8 cellular contexts compared by ENCODE assay signal in the genomic region with DNA sequence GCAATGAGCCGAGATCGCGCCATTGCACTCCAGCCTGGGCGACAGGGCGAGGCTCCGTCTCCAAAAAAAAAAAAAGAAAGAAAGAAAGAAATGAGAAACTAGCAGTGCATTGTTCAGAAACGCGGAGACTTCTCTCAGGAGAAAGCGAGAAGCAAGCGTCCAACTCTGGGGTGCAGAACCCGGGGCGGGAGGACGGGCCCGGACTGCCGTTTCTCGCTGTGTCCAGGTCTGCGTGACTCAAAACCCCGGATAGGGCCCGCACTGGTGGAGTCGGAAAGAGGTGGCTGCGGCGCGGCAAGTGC. TPM values are rescaled to one million over a fixed set of nuclear protein-coding genes. Genes with fewer than 3 reads are reported as not detected.
A peak's percentile ranks its signal among the peaks of the same experiment; 100 is the strongest.
DNase-seq lines count a peak whose midpoint lies in the region; ATAC-seq, FAIRE-seq and TF ChIP-seq lines count a peak whose summit lies in the region.

No MANE protein-coding gene starts in this region.

- peak overlapping the region; percentile 99 to 100 for H3K9ac ChIP-seq in K562 (ENCODE audit: insufficient read depth in 1 of 2, low read depth in 2 of 2, low read length in 2 of 2)

- CTCF ChIA-PET in K562 (lab: Yijun Ruan, JAX; ENCODE audit: low intra/inter-chr PET ratio) = no interaction called here

- no peak for ATAC-seq in activated T-cell treated with anti-CD3 and anti-CD28 coated beads, Interleukin-2, amount 50 U/mL, for 72 hours (replicated peaks in 1 of 2)
- ATAC-seq in K562 (no peak), lung (ENCODE audit: insufficient read depth, low FRiP score) (no peak), GM19467 (IDR thresholded peaks at IDR 0.05; ENCODE audit: unreplicated experiment) (no peak)

- H3K9me3 ChIP-seq in K562 (replicated peaks; ENCODE audit: control insufficient read depth, insufficient read depth, low read depth, low read length) (no peaks in the 10 kb centered on the region), lung (ENCODE audit: control insufficient read depth in 2 of 2, insufficient read depth in 1 of 2, low read length in 1 of 2) (no peaks in the 10 kb centered on the region), tibial nerve (no peaks in the 10 kb centered on the region)

- POLR2A ChIA-PET in K562 (lab: Yijun Ruan, JAX) = interaction anchor here (0.6 to 3.9 kb wide), 9 partner anchors 9 to 208 kb away, joined by 3 to 61 read pairs (median 3); partner anchors contain the start of genes FNDC10 and MRPL20

- intact Hi-C loops in K562 (cut with micrococcal nuclease) = loop anchor here (1.0 kb wide), 1 partner anchor 40 kb away; no protein-coding TSS in a partner anchor

- H3K27me3 ChIP-seq in K562 (ENCODE audit: control insufficient read depth in 2 of 2, insufficient read depth in 2 of 2, low read length in 2 of 2) = no peaks in the 10 kb centered on the region; a peak in 1 of 5 replicates
- H3K27me3 ChIP-seq in lung (ENCODE audit: control insufficient read depth, insufficient read depth) = no peaks in the 10 kb centered on the region
- no peaks in the 10 kb centered on the region for H3K27me3 ChIP-seq in tibial nerve

- peak overlapping the region; percentile 96 to 100 for H3K4me3 Mint-ChIP-seq in activated T-cell treated with anti-CD3 and anti-CD28 coated beads, Interleukin-2, amount 50 U/mL, for 72 hours

- peaks cover 9% of the 10 kb centered on the region; the same call in 2 of the 3 replicates for H3K36me3 ChIP-seq in K562 (ENCODE audit: control insufficient read depth, insufficient read depth, low read length)
- peaks cover 0 to 11% of the 10 kb centered on the region in 2 donors for H3K36me3 ChIP-seq in lung (ENCODE audit: control insufficient read depth in 2 of 2, insufficient read depth in 2 of 2, low read length in 2 of 2)
- H3K36me3 ChIP-seq in tibial nerve = peaks cover 0 to 26% (median 0%) of the 10 kb centered on the region in 3 donors

- WGBS in K562 (ENCODE audit: insufficient coverage, low coverage, missing lambda C conversion rate) = under 1% methylated on average over 19 of the region's 23 CpGs
- 0% methylated on average over 23 of the region's 23 CpGs for WGBS in lung, 2 donors
- 0% methylated on average over 16 to 23 of the region's 23 CpGs for WGBS in tibial nerve, 2 donors

- peaks cover 0 to 4% of the 10 kb centered on the region in 2 donors for H3K36me3 Mint-ChIP-seq in activated T-cell treated with anti-CD3 and anti-CD28 coated beads, Interleukin-2, amount 50 U/mL, for 72 hours (ENCODE audit: insufficient read depth in 2 of 2)

- TF ChIP-seq RAD21 in K562 (CRISPR knock-in tag; conservative IDR thresholded peaks at IDR 0.05 in 1 of 2, IDR thresholded peaks at IDR 0.05 in 1 of 2) = no peak

- DNase-seq in activated T-cell treated with anti-CD3 and anti-CD28 coated beads, Interleukin-2, amount 50 U/mL, for 72 hours = no peak
- DNase-seq in activated T-cell treated with anti-CD3 and anti-CD28 coated beads for 4 hours (no peak), K562 (ENCODE audit: extremely low read depth in 1 of 4, low spot score in 3 of 4) (no peak), lung (ENCODE audit: low spot score) (no peak), tibial nerve (ENCODE audit: low spot score in 2 of 2) (no peak), mesenteric fat pad (ENCODE audit: low spot score) (no peak), SIG-M5 (lab: John Stamatoyannopoulos, UW) (no peak)

- no peaks in the 10 kb centered on the region for H3K9me1 ChIP-seq in K562 (ENCODE audit: control insufficient read depth, insufficient read depth, low read length)

- in situ Hi-C loops in K562 (cut with MboI) = no loop called here

- H3K9me3 Mint-ChIP-seq in activated T-cell treated with anti-CD3 and anti-CD28 coated beads, Interleukin-2, amount 50 U/mL, for 72 hours = no peaks in the 10 kb centered on the region

- H3K4me1 ChIP-seq in K562 (replicated peaks in 1 of 2; ENCODE audit: control insufficient read depth in 2 of 2, insufficient read depth in 2 of 2, low read length in 2 of 2) = peaks cover 20 to 65% of the 10 kb centered on the region in 2 experiments; a peak in 4 of 5 replicates
- H3K4me1 ChIP-seq in lung (ENCODE audit: control insufficient read depth in 2 of 2, insufficient read depth in 2 of 2, low read length in 2 of 2) = peaks cover 13% of the 10 kb centered on the region in 2 donors
- peaks cover 0 to 58% (median 28%) of the 10 kb centered on the region in 4 donors for H3K4me1 ChIP-seq in tibial nerve

- peak overlapping the region; percentile 87 for H3K4me3 ChIP-seq in K562
- H3K4me3 ChIP-seq in lung = peak overlapping the region; percentile 47
- H3K4me3 ChIP-seq in tibial nerve = peak overlapping the region; percentile 91 to 99 (median 94)

- peaks cover 31% of the 10 kb centered on the region for H3K79me2 ChIP-seq in K562 (ENCODE audit: control insufficient read depth, insufficient read depth, low read length)

- FAIRE-seq in K562 (lab: Jason Lieb, UNC) = no peak

- peak overlapping the region; percentile 99 for H3K27ac ChIP-seq in K562 (ENCODE audit: extremely low read depth, low read depth, low read length)
- peak overlapping the region; percentile 84 to 100 for H3K27ac ChIP-seq in lung (ENCODE audit: low read depth in 1 of 2, low read length in 1 of 2)
- peak overlapping the region; percentile 99 to 100 (median 100) for H3K27ac ChIP-seq in tibial nerve

- peak overlapping the region; percentile 94 for H3K4me2 ChIP-seq in K562 (ENCODE audit: insufficient read depth, low read length)

- 0 out of 2 replicates have a peak, but pooled peaks cover 17% of the 10 kb centered on the region for H4K20me1 ChIP-seq in K562 (replicated peaks; ENCODE audit: control insufficient read depth, insufficient read depth, low read length)

- no peaks in the 10 kb centered on the region for H3K27me3 Mint-ChIP-seq in activated T-cell treated with anti-CD3 and anti-CD28 coated beads, Interleukin-2, amount 50 U/mL, for 72 hours (ENCODE audit: low read depth)

- peak overlapping the region; percentile 97 for H3K27ac Mint-ChIP-seq in activated T-cell treated with anti-CD3 and anti-CD28 coated beads, Interleukin-2, amount 50 U/mL, for 72 hours

- H2AFZ ChIP-seq in K562 (ENCODE audit: low read depth, low read length) = peak overlapping the region; percentile 60

- TF ChIP-seq POLR2A in K562 (conservative IDR thresholded peaks at IDR 0.05) (no peak), tibial nerve (IDR thresholded peaks at IDR 0.05) (no peak)

- no peak for TF ChIP-seq CTCF in K562 (IDR thresholded peaks at IDR 0.05 in 2 of 3, conservative IDR thresholded peaks at IDR 0.05 in 1 of 3; ENCODE audit: insufficient read depth in 2 of 3, low read depth in 1 of 3, low read length in 3 of 3)
- no peak for TF ChIP-seq CTCF in lung (IDR thresholded peaks at IDR 0.05; ENCODE audit: control extremely low read depth, extremely low read depth)
- TF ChIP-seq CTCF in tibial nerve (IDR thresholded peaks at IDR 0.05) = no peak

- TF ChIP-seq EP300 in K562 (IDR thresholded peaks at IDR 0.05; ENCODE audit: low read length) (no peak), tibial nerve (IDR thresholded peaks at IDR 0.05) (no peak)

- BruUV-seq in K562 (replicated peaks; lab: Mats Ljungman, UMichigan) = no TSS peak

- peaks cover 19% of the 10 kb centered on the region for H3K4me1 Mint-ChIP-seq in activated T-cell treated with anti-CD3 and anti-CD28 coated beads, Interleukin-2, amount 50 U/mL, for 72 hours (ENCODE audit: low read depth)

RNA-seq across cellular contexts. Expression of gene MIB2, which starts 0.4 kb away (rescaled TPM):
- 10 to 100 TPM; 68.6 to 78.6 TPM for total RNA-seq in activated T-cell treated with anti-CD3 and anti-CD28 coated beads, Interleukin-2, amount 50 U/mL, for 72 hours
- total RNA-seq in K562 (2011; cell fraction: chromatin; rRNA removed; ENCODE audit: low replicate concordance) = 59.7 and 195 TPM in 2 replicates
- total RNA-seq in K562 (2011; cell fraction: nucleolus; rRNA removed) = 141 and 146 TPM in 2 replicates
- 57.8 and 65.2 TPM in 2 replicates for total RNA-seq in K562 (2011; cell fraction: nucleoplasm; rRNA removed)
- total RNA-seq in K562 (2014; rRNA removed) = 13.1 and 18.6 TPM in 2 replicates
- 0.48 and 0.62 TPM in 2 replicates for total RNA-seq in K562 (2014; rRNA removed; fragmentation: Illumina TruSeq; extraction: Trizol)
- 3.1 and 4.9 TPM in 2 replicates for total RNA-seq in K562 (2015; rRNA removed; fragmentation: Illumina TruSeq; extraction: Trizol)
- 17.0 and 17.2 TPM in 2 replicates for total RNA-seq in K562 (2021)
- 6.6 and 10.1 TPM in 2 replicates for polyA plus RNA-seq in K562 (2011; rRNA removed)
- polyA plus RNA-seq in K562 (2011; cell fraction: cytosol; rRNA removed) = 9.9 and 25.0 TPM in 2 replicates
- 105 and 181 TPM in 2 replicates for polyA plus RNA-seq in K562 (2011; cell fraction: nucleus; rRNA removed)
- polyA plus RNA-seq in K562 (2012) = 16.8 and 55.2 TPM in 2 replicates
- 0.80 and 1.4 TPM in 2 replicates for polyA plus RNA-seq in K562 (2014; fragmentation: Illumina TruSeq; extraction: Trizol)
- polyA plus RNA-seq in K562 (2014; fragmentation: Nextera tagmentation; extraction: Ambion mirVana) = under 1 TPM in 1 of 2 experiments, not detected in 1; 0.04 TPM
- polyA plus RNA-seq in K562 (2014; rRNA removed) = 12.0 and 16.8 TPM in 2 replicates
- polyA minus RNA-seq in K562 (2011; rRNA and poly(A)+ RNA removed) = 4.4 and 5.2 TPM in 2 replicates
- polyA minus RNA-seq in K562 (2011; cell fraction: cytosol; rRNA and poly(A)+ RNA removed) = 7.8 and 14.8 TPM in 2 replicates
- polyA minus RNA-seq in K562 (2011; cell fraction: nucleus; rRNA and poly(A)+ RNA removed) = 40.3 and 45.4 TPM in 2 replicates
- 10 to 100 TPM; 41.6 to 60.0 TPM for total RNA-seq in lung
- polyA plus RNA-seq in lung = 10 to 100 TPM; 35.5 to 80.5 TPM
- 100 to 1,000 TPM in 1 of 4 donors, 10 to 100 TPM in 3; 50.5 to 108 (median 98.6) TPM for total RNA-seq in tibial nerve
- total RNA-seq in mesenteric fat pad = 37.9 TPM

RNA-seq across cellular contexts. Expression of gene FNDC10, which starts 15.0 kb away (rescaled TPM):
- 1 to 10 TPM in 1 of 2 donors, under 1 TPM in 1; 1.00 to 1.5 TPM for total RNA-seq in activated T-cell treated with anti-CD3 and anti-CD28 coated beads, Interleukin-2, amount 50 U/mL, for 72 hours
- 0.83 and 3.0 TPM in 2 replicates for total RNA-seq in K562 (2011; cell fraction: chromatin; rRNA removed; ENCODE audit: low replicate concordance)
- 3.7 and 4.7 TPM in 2 replicates for total RNA-seq in K562 (2011; cell fraction: nucleolus; rRNA removed)
- 2.1 and 4.0 TPM in 2 replicates for total RNA-seq in K562 (2011; cell fraction: nucleoplasm; rRNA removed)
- 2.2 and 3.1 TPM in 2 replicates for total RNA-seq in K562 (2014; rRNA removed)
- total RNA-seq in K562 (2014; rRNA removed; fragmentation: Illumina TruSeq; extraction: Trizol) = 0.29 TPM in 1 of 2 replicates, not detected in the other
- total RNA-seq in K562 (2015; rRNA removed; fragmentation: Illumina TruSeq; extraction: Trizol) = 2.9 and 3.8 TPM in 2 replicates
- total RNA-seq in K562 (2021) = 6.3 and 7.7 TPM in 2 replicates
- polyA plus RNA-seq in K562 (2011; rRNA removed) = 1.4 and 2.3 TPM in 2 replicates
- polyA plus RNA-seq in K562 (2011; cell fraction: cytosol; rRNA removed) = 4.3 and 18.6 TPM in 2 replicates
- polyA plus RNA-seq in K562 (2011; cell fraction: nucleus; rRNA removed) = 2.5 and 5.4 TPM in 2 replicates
- polyA plus RNA-seq in K562 (2012) = 6.7 and 7.8 TPM in 2 replicates
- 1.6 and 4.4 TPM in 2 replicates for polyA plus RNA-seq in K562 (2014; fragmentation: Illumina TruSeq; extraction: Trizol)
- polyA plus RNA-seq in K562 (2014; fragmentation: Nextera tagmentation; extraction: Ambion mirVana) = under 1 TPM; 0.08 to 0.11 TPM
- 3.2 and 5.5 TPM in 2 replicates for polyA plus RNA-seq in K562 (2014; rRNA removed)
- polyA minus RNA-seq in K562 (2011; rRNA and poly(A)+ RNA removed) = 0.45 and 1.0 TPM in 2 replicates
- polyA minus RNA-seq in K562 (2011; cell fraction: cytosol; rRNA and poly(A)+ RNA removed) = 7.0 and 9.5 TPM in 2 replicates
- 2.7 and 3.0 TPM in 2 replicates for polyA minus RNA-seq in K562 (2011; cell fraction: nucleus; rRNA and poly(A)+ RNA removed)
- total RNA-seq in lung = 10 to 100 TPM in 1 of 2 donors, under 1 TPM in 1; 0.40 to 12.8 TPM
- polyA plus RNA-seq in lung = 10 to 100 TPM in 1 of 2 donors, 1 to 10 TPM in 1; 2.5 to 10.7 TPM
- total RNA-seq in tibial nerve = 1 to 10 TPM; 1.4 to 3.0 (median 2.0) TPM
- 2.9 TPM for total RNA-seq in mesenteric fat pad

RNA-seq across cellular contexts. Expression of gene MMP23B, which starts 17.1 kb away (rescaled TPM):
- total RNA-seq in activated T-cell treated with anti-CD3 and anti-CD28 coated beads, Interleukin-2, amount 50 U/mL, for 72 hours = 1 to 10 TPM; 1.5 TPM
- 1.7 and 4.4 TPM in 2 replicates for total RNA-seq in K562 (2011; cell fraction: chromatin; rRNA removed; ENCODE audit: low replicate concordance)
- 4.9 and 5.5 TPM in 2 replicates for total RNA-seq in K562 (2011; cell fraction: nucleolus; rRNA removed)
- 1.3 and 2.1 TPM in 2 replicates for total RNA-seq in K562 (2011; cell fraction: nucleoplasm; rRNA removed)
- total RNA-seq in K562 (2014; rRNA removed) = 0.65 and 1.2 TPM in 2 replicates
- not detected in 2 replicates for total RNA-seq in K562 (2014; rRNA removed; fragmentation: Illumina TruSeq; extraction: Trizol)
- total RNA-seq in K562 (2015; rRNA removed; fragmentation: Illumina TruSeq; extraction: Trizol) = not detected in 2 replicates
- 0.38 and 1.3 TPM in 2 replicates for total RNA-seq in K562 (2021)
- 0.30 and 0.45 TPM in 2 replicates for polyA plus RNA-seq in K562 (2011; rRNA removed)
- 0.27 and 1.3 TPM in 2 replicates for polyA plus RNA-seq in K562 (2011; cell fraction: cytosol; rRNA removed)
- polyA plus RNA-seq in K562 (2011; cell fraction: nucleus; rRNA removed) = 2.7 and 9.6 TPM in 2 replicates
- 0.83 and 2.5 TPM in 2 replicates for polyA plus RNA-seq in K562 (2012)
- polyA plus RNA-seq in K562 (2014; fragmentation: Illumina TruSeq; extraction: Trizol) = not detected in 2 replicates
- not detected for polyA plus RNA-seq in K562 (2014; fragmentation: Nextera tagmentation; extraction: Ambion mirVana)
- 0.28 and 0.80 TPM in 2 replicates for polyA plus RNA-seq in K562 (2014; rRNA removed)
- not detected in 2 replicates for polyA minus RNA-seq in K562 (2011; rRNA and poly(A)+ RNA removed)
- polyA minus RNA-seq in K562 (2011; cell fraction: cytosol; rRNA and poly(A)+ RNA removed) = not detected in 2 replicates
- 0.44 and 2.0 TPM in 2 replicates for polyA minus RNA-seq in K562 (2011; cell fraction: nucleus; rRNA and poly(A)+ RNA removed)
- 10 to 100 TPM; 29.2 to 40.3 TPM for total RNA-seq in lung
- polyA plus RNA-seq in lung = 10 to 100 TPM; 14.1 to 15.0 TPM
- 1 to 10 TPM; 1.2 to 6.6 (median 3.8) TPM for total RNA-seq in tibial nerve
- 17.2 TPM for total RNA-seq in mesenteric fat pad

RNA-seq across cellular contexts. Expression of gene SSU72, which starts 40.2 kb away (rescaled TPM):
- total RNA-seq in activated T-cell treated with anti-CD3 and anti-CD28 coated beads, Interleukin-2, amount 50 U/mL, for 72 hours = 100 to 1,000 TPM; 138 to 167 TPM
- total RNA-seq in K562 (2011; cell fraction: chromatin; rRNA removed; ENCODE audit: low replicate concordance) = 158 and 318 TPM in 2 replicates
- 177 TPM in 2 replicates for total RNA-seq in K562 (2011; cell fraction: nucleolus; rRNA removed)
- 165 and 176 TPM in 2 replicates for total RNA-seq in K562 (2011; cell fraction: nucleoplasm; rRNA removed)
- 157 and 175 TPM in 2 replicates for total RNA-seq in K562 (2014; rRNA removed)
- total RNA-seq in K562 (2014; rRNA removed; fragmentation: Illumina TruSeq; extraction: Trizol) = 75.3 and 77.6 TPM in 2 replicates
- total RNA-seq in K562 (2015; rRNA removed; fragmentation: Illumina TruSeq; extraction: Trizol) = 79.3 and 80.4 TPM in 2 replicates
- total RNA-seq in K562 (2021) = 185 and 187 TPM in 2 replicates
- 77.5 and 94.6 TPM in 2 replicates for polyA plus RNA-seq in K562 (2011; rRNA removed)
- 108 and 136 TPM in 2 replicates for polyA plus RNA-seq in K562 (2011; cell fraction: cytosol; rRNA removed)
- polyA plus RNA-seq in K562 (2011; cell fraction: nucleus; rRNA removed) = 118 and 152 TPM in 2 replicates
- polyA plus RNA-seq in K562 (2012) = 185 and 187 TPM in 2 replicates
- polyA plus RNA-seq in K562 (2014; fragmentation: Illumina TruSeq; extraction: Trizol) = 184 and 187 TPM in 2 replicates
- 10 to 100 TPM; 70.8 to 90.8 TPM for polyA plus RNA-seq in K562 (2014; fragmentation: Nextera tagmentation; extraction: Ambion mirVana)
- 201 and 217 TPM in 2 replicates for polyA plus RNA-seq in K562 (2014; rRNA removed)
- 79.6 and 115 TPM in 2 replicates for polyA minus RNA-seq in K562 (2011; rRNA and poly(A)+ RNA removed)
- polyA minus RNA-seq in K562 (2011; cell fraction: cytosol; rRNA and poly(A)+ RNA removed) = 73.7 and 101 TPM in 2 replicates
- 42.8 and 44.6 TPM in 2 replicates for polyA minus RNA-seq in K562 (2011; cell fraction: nucleus; rRNA and poly(A)+ RNA removed)
- 100 to 1,000 TPM in 1 of 2 donors, 10 to 100 TPM in 1; 63.7 to 128 TPM for total RNA-seq in lung
- 100 to 1,000 TPM in 1 of 2 donors, 10 to 100 TPM in 1; 85.8 to 114 TPM for polyA plus RNA-seq in lung
- total RNA-seq in tibial nerve = 100 to 1,000 TPM; 129 to 161 (median 146) TPM
- total RNA-seq in mesenteric fat pad = 144 TPM

RNA-seq across cellular contexts. Expression of gene CDK11B, which starts 43.9 kb away (rescaled TPM):
- total RNA-seq in activated T-cell treated with anti-CD3 and anti-CD28 coated beads, Interleukin-2, amount 50 U/mL, for 72 hours = 10 to 100 TPM; 41.5 to 42.3 TPM
- 24.3 and 27.2 TPM in 2 replicates for total RNA-seq in K562 (2011; cell fraction: chromatin; rRNA removed; ENCODE audit: low replicate concordance)
- total RNA-seq in K562 (2011; cell fraction: nucleolus; rRNA removed) = 12.2 and 15.8 TPM in 2 replicates
- total RNA-seq in K562 (2011; cell fraction: nucleoplasm; rRNA removed) = 12.0 TPM in 2 replicates
- total RNA-seq in K562 (2014; rRNA removed) (28.3 and 29.8 TPM in 2 replicates), K562 (2014; rRNA removed; fragmentation: Illumina TruSeq; extraction: Trizol) (13.3 and 18.5 TPM in 2 replicates), K562 (2015; rRNA removed; fragmentation: Illumina TruSeq; extraction: Trizol) (18.6 and 19.5 TPM in 2 replicates), K562 (2021) (27.7 and 34.7 TPM in 2 replicates), lung (10 to 100 TPM; 15.7 to 21.4 TPM), tibial nerve (10 to 100 TPM; 12.6 to 31.8 (median 24.7) TPM), mesenteric fat pad (20.8 TPM)
- polyA plus RNA-seq in K562 (2011; rRNA removed) (6.2 and 6.5 TPM in 2 replicates), K562 (2014; fragmentation: Illumina TruSeq; extraction: Trizol) (50.8 and 52.2 TPM in 2 replicates), K562 (2014; fragmentation: Nextera tagmentation; extraction: Ambion mirVana) (1 to 10 TPM; 2.8 to 3.1 TPM), K562 (2014; rRNA removed) (33.1 and 42.2 TPM in 2 replicates), lung (10 to 100 TPM; 27.1 to 39.6 TPM)
- polyA plus RNA-seq in K562 (2011; cell fraction: cytosol; rRNA removed) = 6.4 and 10.3 TPM in 2 replicates
- polyA plus RNA-seq in K562 (2011; cell fraction: nucleus; rRNA removed) = 28.0 and 40.4 TPM in 2 replicates
- 42.4 and 48.6 TPM in 2 replicates for polyA plus RNA-seq in K562 (2012)
- polyA minus RNA-seq in K562 (2011; rRNA and poly(A)+ RNA removed) = 2.8 and 3.3 TPM in 2 replicates
- polyA minus RNA-seq in K562 (2011; cell fraction: cytosol; rRNA and poly(A)+ RNA removed) = 5.3 and 6.9 TPM in 2 replicates
- polyA minus RNA-seq in K562 (2011; cell fraction: nucleus; rRNA and poly(A)+ RNA removed) = 3.8 and 5.3 TPM in 2 replicates
